Comparison of ENCODE assay signal across 24 cellular contexts in the genomic region with DNA sequence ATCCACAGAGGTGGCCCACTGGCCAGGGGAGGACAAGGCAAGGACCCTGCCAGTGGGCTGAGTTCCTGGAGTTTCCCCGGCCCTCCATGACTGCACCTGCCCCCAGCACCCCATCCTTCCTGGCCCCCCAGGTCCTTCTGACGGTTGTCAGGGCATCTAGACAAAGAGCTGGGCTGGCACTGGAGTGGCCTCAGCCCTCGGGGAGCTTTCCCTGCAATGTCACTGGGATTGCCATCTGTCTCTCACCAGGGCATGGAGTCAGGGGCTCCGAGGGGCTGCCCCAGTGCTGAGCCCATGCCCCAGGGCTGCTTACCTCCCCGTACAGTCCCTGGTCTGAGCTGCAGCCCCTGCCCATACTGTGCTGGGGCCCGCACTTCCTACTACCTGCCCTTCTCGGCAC.
"Had no signal": no experiment of that assay in that cellular context is flagged by ENCODE, and none has a peak within 500 bp of the region (broad histone marks: within the 10 kb centered on the region; RNA-seq: fewer than 3 reads in every experiment).

No MANE protein-coding gene starts in this region.

- H3K4me1 ChIP-seq: SJSA1 had no signal

- H3K9me3 ChIP-seq: MG63, SJSA1 had no signal

- DNase-seq: IMR-90, Karpas-422, KG1, MG63, NCI-H1092, NCI-H1105 treated with DMSO at 0.1 percent for 48 hours, NCI-H1417 treated with DMSO at 0.1 percent for 48 hours, NCI-H187, NCI-H2029, NCI-H2081 treated with DMSO at 0.1 percent for 48 hours, NCI-H2171, NCI-H226, NCI-H446, NCI-H510A, NCI-H524 treated with DMSO at 0.1 percent for 48 hours, NCI-H69, NCI-H774, Right ventricle myocardium superior, RPMI8226, SIG-M5 had no signal

- H3K27ac ChIP-seq: SJSA1, SK-N-MC had no signal

- FAIRE-seq: HepG2, RCC 7860 had no signal

- H3K4me3 ChIP-seq: MG63, SJSA1, SK-N-MC had no signal

- ATAC-seq: HepG2 had no signal

- H3K27me3 ChIP-seq: MG63, SJSA1 had no signal

- H3K36me3 ChIP-seq: MG63, SJSA1 had no signal
